In genomic region chr22:42309865-42310264, GRCh38 we compare ENCODE assay signal across 25 cellular contexts.
"Had no signal": no experiment of that assay in that cellular context is flagged by ENCODE, and none has a peak within 500 bp of the region (broad histone marks: within the 10 kb centered on the region; RNA-seq: fewer than 3 reads in every experiment).

No MANE protein-coding gene starts in this region.

- ATAC-seq: activated CD8-positive, alpha-beta memory T cell treated with anti-CD3 and anti-CD28 coated beads, Interleukin-2, amount 10 ng/mL, durations not matched to agents 7 days and 5 days had no signal

- H3K27me3 ChIP-seq: SJSA1 had no signal

- H3K9me3 ChIP-seq: SJSA1 had no signal

- H3K27ac Mint-ChIP-seq: activated CD8-positive, alpha-beta memory T cell treated with anti-CD3 and anti-CD28 coated beads, Interleukin-2, amount 10 ng/mL, durations not matched to agents 7 days and 5 days; activated naive CD4-positive, alpha-beta T cell treated with anti-CD3 and anti-CD28 coated beads, Interleukin-2, amount 50 U/mL, for 24 hours; activated T-cell treated with anti-CD3 and anti-CD28 coated beads, Interleukin-2, amount 50 U/mL, for 24 hours; activated T-helper 1 cell treated with anti-CD3 and anti-CD28 coated beads, Interleukin-12 subunit alpha, Interleukin-12 subunit beta, Interleukin-2, Interleukin-4 antibody, amounts not matched to agents 30 ng/mL and 10 ng/mL and 1 ng/mL, durations not matched to agents 14 hours and 24 hours and 36 hours had no signal

- H3K4me3 ChIP-seq: SJSA1 had no signal

- H3K4me3 Mint-ChIP-seq: activated CD8-positive, alpha-beta memory T cell treated with anti-CD3 and anti-CD28 coated beads, Interleukin-2, amount 10 ng/mL, durations not matched to agents 7 days and 5 days; activated naive CD4-positive, alpha-beta T cell treated with anti-CD3 and anti-CD28 coated beads, Interleukin-2, amount 50 U/mL, for 24 hours; activated T-cell treated with anti-CD3 and anti-CD28 coated beads, Interleukin-2, amount 50 U/mL, for 24 hours; activated T-helper 1 cell treated with anti-CD3 and anti-CD28 coated beads, Interleukin-12 subunit alpha, Interleukin-12 subunit beta, Interleukin-2, Interleukin-4 antibody, amounts not matched to agents 30 ng/mL and 10 ng/mL and 1 ng/mL, durations not matched to agents 14 hours and 24 hours and 36 hours had no signal

- H3K36me3 ChIP-seq: SJSA1 had no signal

- H3K4me1 ChIP-seq: SJSA1 had no signal

- H3K9me3 Mint-ChIP-seq: activated naive CD4-positive, alpha-beta T cell treated with anti-CD3 and anti-CD28 coated beads, Interleukin-2, amount 50 U/mL, for 24 hours; activated T-cell treated with anti-CD3 and anti-CD28 coated beads, Interleukin-2, amount 50 U/mL, for 24 hours; activated T-helper 1 cell treated with anti-CD3 and anti-CD28 coated beads, Interleukin-12 subunit alpha, Interleukin-12 subunit beta, Interleukin-2, Interleukin-4 antibody, amounts not matched to agents 30 ng/mL and 10 ng/mL and 1 ng/mL, durations not matched to agents 14 hours and 24 hours and 36 hours had no signal

- H3K27me3 Mint-ChIP-seq: activated naive CD4-positive, alpha-beta T cell treated with anti-CD3 and anti-CD28 coated beads, Interleukin-2, amount 50 U/mL, for 24 hours; activated T-cell treated with anti-CD3 and anti-CD28 coated beads, Interleukin-2, amount 50 U/mL, for 24 hours had no signal

- DNase-seq: activated CD4-positive, alpha-beta T cell treated with anti-CD3 and anti-CD28 coated beads, Interleukin-2, amount 50 U/mL, for 1 hour; activated CD4-positive, CD25-positive, alpha-beta regulatory T cell; activated CD8-positive, alpha-beta memory T cell treated with anti-CD3 and anti-CD28 coated beads, Interleukin-2, amount 10 ng/mL, durations not matched to agents 7 days and 5 days; activated effector memory CD4-positive, alpha-beta T cell treated with Interleukin-2 at 50 U/mL for 16 hours; activated naive CD4-positive, alpha-beta T cell; activated T-cell treated with anti-CD3 and anti-CD28 coated beads, Interleukin-2, amount 50 U/mL, for 24 hours; aorta; central memory CD4-positive, alpha-beta T cell; MM.1S; NCI-H1105 treated with DMSO at 0.1 percent for 48 hours; NCI-H146; NCI-H1930; NCI-H2107; NCI-H2171 treated with DMSO at 0.1 percent for 48 hours; NCI-H226; NCI-H510A; NCI-H526 treated with DMSO at 0.1 percent for 48 hours; NCI-H82; Right ventricle myocardium superior; RPMI8226; T-helper 2 cell had no signal

- H3K27ac ChIP-seq: SJSA1, VCaP had no signal
